In genomic region chr3:94099311-94099710, GRCh38 we compare ENCODE assay signal across 24 cellular contexts.
"Had no signal": no experiment of that assay in that cellular context is flagged by ENCODE, and none has a peak within 500 bp of the region (broad histone marks: within the 10 kb centered on the region; RNA-seq: fewer than 3 reads in every experiment).

No MANE protein-coding gene starts in this region.

- H3K27me3 ChIP-seq: adrenal gland, breast epithelium had no signal

- H3K4me3 ChIP-seq: adrenal gland, breast epithelium, K562, SK-N-MC had no signal

- H3K9me3 ChIP-seq: adrenal gland, breast epithelium had no signal

- H3K27ac ChIP-seq: adrenal gland, breast epithelium, SK-N-MC had no signal

- ATAC-seq: activated CD4-positive, CD25-positive, alpha-beta regulatory T cell treated with anti-CD3 and anti-CD28 coated beads, Interleukin-2, amount 50 U/mL, for 24 hours; K562 had no signal

- H3K27ac Mint-ChIP-seq: activated naive CD8-positive, alpha-beta T cell treated with anti-CD3 and anti-CD28 coated beads, Interleukin-2, amount 10 ng/mL, durations not matched to agents 7 days and 5 days; activated T-helper 2 cell treated with anti-CD3 and anti-CD28 coated beads, Interferon-gamma antibody, Interleukin-2, Interleukin-4, amounts not matched to agents 10 μg/mL and 5 μg/mL and 100 μg/mL, durations not matched to agents 14 hours and 24 hours and 36 hours had no signal

- DNase-seq: activated CD4-positive, alpha-beta T cell treated with anti-CD3 and anti-CD28 coated beads for 48 hours; activated CD4-positive, alpha-beta T cell treated with anti-CD3 and anti-CD28 coated beads, Interleukin-2, amount 50 U/mL, for 48 hours; activated naive CD4-positive, alpha-beta T cell treated with anti-CD3 and anti-CD28 coated beads, Interleukin-2, amount 50 U/mL, for 16 hours; activated naive CD8-positive, alpha-beta T cell treated with anti-CD3 and anti-CD28 coated beads, Interleukin-2, amount 10 ng/mL, durations not matched to agents 7 days and 5 days; activated T-cell treated with anti-CD3 and anti-CD28 coated beads, Interleukin-2, amount 50 U/mL, for 48 hours; adrenal gland; aorta; central memory CD4-positive, alpha-beta T cell; Karpas-422; MM.1S; NCI-H1105 treated with DMSO at 0.1 percent for 48 hours; NCI-H1436 treated with DMSO at 0.1 percent for 48 hours; NCI-H187; NCI-H2081; NCI-H446; NCI-H524; NCI-H748 treated with DMSO at 0.1 percent for 48 hours; SIG-M5; T-helper 1 cell had no signal

- H3K4me1 ChIP-seq: adrenal gland, breast epithelium had no signal

- H3K27me3 Mint-ChIP-seq: activated naive CD8-positive, alpha-beta T cell treated with anti-CD3 and anti-CD28 coated beads, Interleukin-2, amount 10 ng/mL, durations not matched to agents 7 days and 5 days had no signal

- H3K36me3 ChIP-seq: breast epithelium had no signal

- H3K4me3 Mint-ChIP-seq: activated naive CD8-positive, alpha-beta T cell treated with anti-CD3 and anti-CD28 coated beads, Interleukin-2, amount 10 ng/mL, durations not matched to agents 7 days and 5 days had no signal

- H3K9me3 Mint-ChIP-seq: activated naive CD8-positive, alpha-beta T cell treated with anti-CD3 and anti-CD28 coated beads, Interleukin-2, amount 10 ng/mL, durations not matched to agents 7 days and 5 days; activated T-helper 2 cell treated with anti-CD3 and anti-CD28 coated beads, Interferon-gamma antibody, Interleukin-2, Interleukin-4, amounts not matched to agents 10 μg/mL and 5 μg/mL and 100 μg/mL, durations not matched to agents 14 hours and 24 hours and 36 hours had no signal
